ENCODE assay signal across 11 cellular contexts in the genomic region with DNA sequence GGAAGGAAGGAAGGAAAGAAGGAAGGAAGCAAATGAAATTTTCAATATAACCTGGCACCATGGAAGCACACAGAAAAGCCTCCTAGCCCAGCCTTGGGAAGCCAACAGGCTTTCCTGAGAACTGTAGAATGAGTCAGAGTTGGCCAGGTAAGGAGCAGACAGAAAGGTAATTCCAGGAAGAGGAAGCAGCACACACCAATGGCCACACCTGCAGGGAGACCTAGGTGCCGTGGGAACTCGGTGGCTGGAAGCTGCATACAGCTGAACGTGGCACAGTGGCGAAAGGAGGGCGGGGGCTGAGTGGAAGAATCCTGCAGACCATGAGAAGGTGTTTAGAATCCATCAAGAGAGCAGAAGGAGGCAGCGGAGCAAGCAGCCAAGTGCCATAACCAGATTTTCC.
"Had no signal": no experiment of that assay in that cellular context is flagged by ENCODE, and none has a peak within 500 bp of the region (broad histone marks: within the 10 kb centered on the region; RNA-seq: fewer than 3 reads in every experiment).

No MANE protein-coding gene starts in this region.

- H3K27ac ChIP-seq: brain microvascular endothelial cell, prostate gland, VCaP had no signal

- H3K9me3 ChIP-seq: prostate gland had no signal

- DNase-seq: activated CD4-positive, alpha-beta T cell treated with anti-CD3 and anti-CD28 coated beads for 1 hour; activated CD4-positive, alpha-beta T cell treated with anti-CD3 and anti-CD28 coated beads, Interleukin-2, amount 50 U/mL, for 48 hours; activated T-cell treated with anti-CD3 and anti-CD28 coated beads, Interleukin-2, amount 50 U/mL, for 24 hours; anterior cingulate cortex; brain microvascular endothelial cell; erythroblast; hippocampal formation; right cardiac atrium had no signal

- H3K4me3 ChIP-seq: prostate gland had no signal

- H3K36me3 ChIP-seq: brain microvascular endothelial cell, prostate gland had no signal

- H3K27me3 ChIP-seq: brain microvascular endothelial cell had no signal

- ATAC-seq: right cardiac atrium, SK-N-SH treated with all-trans-retinoic acid at 6 μM for 48 hours had no signal

- H3K4me1 ChIP-seq: prostate gland had no signal
